ENCODE assay signal across 29 cellular contexts in genomic region chr12:25855716-25856115, GRCh38.
DNase-seq lines count a peak whose midpoint lies in the region; ATAC-seq and TF ChIP-seq lines count a peak whose summit lies in the region.
"Had no signal": no experiment of that assay in that cellular context is flagged by ENCODE, and none has a peak within 500 bp of the region (broad histone marks: within the 10 kb centered on the region; RNA-seq: fewer than 3 reads in every experiment).

No MANE protein-coding gene starts in this region.

- peak overlapping the region; percentile 45 for H3K4me2 ChIP-seq in mammary epithelial cell (ENCODE audit: insufficient read depth, low read depth, low read length)

- ATAC-seq in effector memory CD8-positive, alpha-beta T cell (replicated peaks): no peak
- no peak for ATAC-seq in GM21515 (IDR thresholded peaks at IDR 0.05; ENCODE audit: unreplicated experiment)
- ATAC-seq: CD8-positive, alpha-beta T cell; GM12878; right lobe of liver had no signal

- H3K4me3 ChIP-seq in mammary epithelial cell (replicated peaks in 1 of 3; ENCODE audit: insufficient read depth in 1 of 3, low read depth in 2 of 3, low read length in 3 of 3): no peak overlapping the region
- no peak overlapping the region for H3K4me3 ChIP-seq in ascending aorta
- H3K4me3 ChIP-seq: adrenal gland, colonic mucosa, GM12878, heart left ventricle, right lobe of liver, testis, uterus had no signal

- no peak overlapping the region for H3K4me3 Mint-ChIP-seq in MCF 10A (ENCODE audit: unreplicated experiment)
- no peak overlapping the region for H3K4me3 Mint-ChIP-seq in endothelial cell (ENCODE audit: unreplicated experiment)
- H3K4me3 Mint-ChIP-seq in effector memory CD8-positive, alpha-beta T cell: no peak overlapping the region
- H3K4me3 Mint-ChIP-seq: activated T-cell treated with anti-CD3 and anti-CD28 coated beads, Interleukin-2, amount 50 U/mL, for 24 hours; CD8-positive, alpha-beta T cell; endodermal cell; T-helper 2 cell treated with Interferon-gamma antibody and Interleukin-4, amounts not matched to agents 5 μg/mL and 100 μg/mL, for 36 hours had no signal

- BruUV-seq in mammary epithelial cell (replicated peaks; lab: Mats Ljungman, UMichigan) (no TSS peak), MCF 10A (replicated peaks; lab: Mats Ljungman, UMichigan) (no TSS peak)

- CTCF ChIA-PET in mammary epithelial cell (lab: Charles Lee; ENCODE audit: low non-redundant PET): no interaction called here
- CTCF ChIA-PET in MCF 10A (lab: Yijun Ruan, JAX): no interaction called here

- intact Hi-C loops in mammary epithelial cell (cut with micrococcal nuclease): no loop called here
- intact Hi-C loops in MCF 10A (cut with micrococcal nuclease): no loop called here
- intact Hi-C loops in ascending aorta (cut with DNase I): no loop called here

- dilution Hi-C loops in mammary epithelial cell (cut with HindIII; ENCODE audit: low sequenced_read_pairs): no loop called here

- no peaks in the 10 kb centered on the region for H3K36me3 ChIP-seq in mammary epithelial cell (ENCODE audit: insufficient read depth, low read length)
- H3K36me3 ChIP-seq in ascending aorta: no peaks in the 10 kb centered on the region
- H3K36me3 ChIP-seq: adrenal gland, colonic mucosa, heart left ventricle, right lobe of liver, uterus had no signal

- H3K36me3 Mint-ChIP-seq in MCF 10A (ENCODE audit: insufficient read depth, unreplicated experiment) (no peaks in the 10 kb centered on the region), endothelial cell (ENCODE audit: low read depth, unreplicated experiment) (no peaks in the 10 kb centered on the region)
- H3K36me3 Mint-ChIP-seq in effector memory CD8-positive, alpha-beta T cell (ENCODE audit: insufficient read depth): no peaks in the 10 kb centered on the region
- H3K36me3 Mint-ChIP-seq: CD8-positive, alpha-beta T cell had no signal

- H3K9me3 Mint-ChIP-seq in MCF 10A (ENCODE audit: unreplicated experiment): no peaks in the 10 kb centered on the region
- H3K9me3 Mint-ChIP-seq in endothelial cell (ENCODE audit: unreplicated experiment): no peaks in the 10 kb centered on the region
- peaks cover 0 to 3% of the 10 kb centered on the region in 2 donors for H3K9me3 Mint-ChIP-seq in effector memory CD8-positive, alpha-beta T cell
- H3K9me3 Mint-ChIP-seq: activated T-cell treated with anti-CD3 and anti-CD28 coated beads, Interleukin-2, amount 50 U/mL, for 24 hours; CD8-positive, alpha-beta T cell; T-helper 2 cell treated with Interferon-gamma antibody and Interleukin-4, amounts not matched to agents 5 μg/mL and 100 μg/mL, for 36 hours had no signal

- H3K4me1 ChIP-seq in mammary epithelial cell (ENCODE audit: insufficient read depth, low read length) (peaks cover 9% of the 10 kb centered on the region), ascending aorta (no peaks in the 10 kb centered on the region)
- H3K4me1 ChIP-seq: adrenal gland, colonic mucosa, heart left ventricle, right lobe of liver, testis, uterus had no signal

- in situ Hi-C loops in mammary epithelial cell (cut with MboI; ENCODE audit: low sequenced_read_pairs in 2 of 2): no loop called here

- H3K27me3 Mint-ChIP-seq in MCF 10A (ENCODE audit: insufficient read depth, unreplicated experiment): no peaks in the 10 kb centered on the region
- peaks cover 6% of the 10 kb centered on the region for H3K27me3 Mint-ChIP-seq in endothelial cell (ENCODE audit: unreplicated experiment)
- H3K27me3 Mint-ChIP-seq in effector memory CD8-positive, alpha-beta T cell: peaks cover 0 to 7% of the 10 kb centered on the region in 2 donors
- H3K27me3 Mint-ChIP-seq: activated T-cell treated with anti-CD3 and anti-CD28 coated beads, Interleukin-2, amount 50 U/mL, for 24 hours had no signal

- DNase-seq in mammary epithelial cell (peak; percentile 39), MCF 10A (ENCODE audit: unreplicated experiment) (no peak), endothelial cell (ENCODE audit: low spot score) (peak; percentile 6), iris pigment epithelial cell (ENCODE audit: low read depth) (peak; percentile 90), NCI-H1436 treated with DMSO at 0.1 percent for 48 hours (lab: John Stamatoyannopoulos, UW) (no peak), ascending aorta (ENCODE audit: low spot score in 2 of 2) (no peak)
- DNase-seq in effector memory CD8-positive, alpha-beta T cell: no peak
- DNase-seq: 8988T; activated CD4-positive, alpha-beta T cell treated with anti-CD3 and anti-CD28 coated beads for 48 hours; activated gamma-delta T cell treated with Interleukin-2 at 50 U/mL for 16 hours; activated T-cell treated with anti-CD3 and anti-CD28 coated beads, Interleukin-2, amount 50 U/mL, for 24 hours; adrenal gland; AML-193; CD8-positive, alpha-beta T cell; colonic mucosa; endodermal cell; heart left ventricle; NCI-H1694 treated with DMSO at 0.1 percent for 48 hours; NCI-H2171 treated with DMSO at 0.1 percent for 48 hours; NCI-H524 treated with DMSO at 0.1 percent for 48 hours; right lobe of liver; SHP77; stimulated activated CD4-positive, alpha-beta T cell treated with anti-CD3 and anti-CD28 coated beads, Interleukin-15, amount 100 ng/mL, for 24 hours; stimulated activated naive CD4-positive, alpha-beta T cell treated with Interleukin-2 at 50 U/mL for 16 hours; testis; uterus had no signal

- H3K27me3 ChIP-seq in mammary epithelial cell (ENCODE audit: insufficient read depth, low read length) (no peaks in the 10 kb centered on the region), ascending aorta (no peaks in the 10 kb centered on the region)
- H3K27me3 ChIP-seq: adrenal gland, colonic mucosa, heart left ventricle, right lobe of liver, testis, uterus had no signal

- no peak overlapping the region for H3K27ac ChIP-seq in mammary epithelial cell (ENCODE audit: insufficient read depth, low read depth, low read length)
- no peak overlapping the region for H3K27ac ChIP-seq in ascending aorta
- H3K27ac ChIP-seq: adrenal gland, colonic mucosa, heart left ventricle, right lobe of liver, testis, uterus had no signal

- H2AFZ ChIP-seq in mammary epithelial cell (ENCODE audit: low read depth, low read length): peak overlapping the region; percentile 62

- H3K9me3 ChIP-seq in mammary epithelial cell (replicated peaks; ENCODE audit: insufficient read depth, low read length) (no peaks in the 10 kb centered on the region), ascending aorta (no peaks in the 10 kb centered on the region)
- H3K9me3 ChIP-seq: adrenal gland, colonic mucosa, heart left ventricle, right lobe of liver, testis, uterus had no signal

- no peaks in the 10 kb centered on the region for H4K20me1 ChIP-seq in mammary epithelial cell (ENCODE audit: insufficient read depth, low read length)

- H3K9ac ChIP-seq in mammary epithelial cell (ENCODE audit: insufficient read depth, low read length): no peak overlapping the region

- POLR2A ChIA-PET in MCF 10A (lab: Yijun Ruan, JAX): interaction anchor here (0.6 to 0.7 kb wide), 2 partner anchors 16 to 1769 kb away, joined by 3 read pairs; no protein-coding TSS in a partner anchor

- no peaks in the 10 kb centered on the region for H3K79me2 ChIP-seq in mammary epithelial cell (ENCODE audit: insufficient read depth, low read length)

- H3K4me1 Mint-ChIP-seq in MCF 10A (ENCODE audit: insufficient read depth, unreplicated experiment) (peaks cover 20% of the 10 kb centered on the region), endothelial cell (ENCODE audit: unreplicated experiment) (peaks cover 41% of the 10 kb centered on the region)
- no peaks in the 10 kb centered on the region for H3K4me1 Mint-ChIP-seq in effector memory CD8-positive, alpha-beta T cell (ENCODE audit: low read depth in 2 of 2)

- WGBS in mammary epithelial cell (ENCODE audit: low coverage, missing lambda C conversion rate): 14% methylated on average over 3 of the region's 3 CpGs

- TF ChIP-seq CTCF in mammary epithelial cell (conservative IDR thresholded peaks at IDR 0.05 in 1 of 2, IDR thresholded peaks at IDR 0.05 in 1 of 2; ENCODE audit: extremely low read depth in 1 of 2, insufficient read depth in 1 of 2, low read depth in 1 of 2, low read length in 2 of 2): no peak
- no peak for TF ChIP-seq CTCF in MCF 10A (IDR thresholded peaks at IDR 0.05; ENCODE audit: unreplicated experiment)
- no peak for TF ChIP-seq CTCF in endothelial cell (IDR thresholded peaks at IDR 0.05; ENCODE audit: unreplicated experiment)
- TF ChIP-seq CTCF in ascending aorta (IDR thresholded peaks at IDR 0.05): no peak

- H3K27ac Mint-ChIP-seq in MCF 10A (ENCODE audit: low read depth, unreplicated experiment) (no peak overlapping the region), endothelial cell (ENCODE audit: unreplicated experiment) (peak overlapping the region; percentile 99)
- H3K27ac Mint-ChIP-seq in effector memory CD8-positive, alpha-beta T cell: no peak overlapping the region
- H3K27ac Mint-ChIP-seq: activated T-cell treated with anti-CD3 and anti-CD28 coated beads, Interleukin-2, amount 50 U/mL, for 24 hours; CD8-positive, alpha-beta T cell; endodermal cell; T-helper 2 cell treated with Interferon-gamma antibody and Interleukin-4, amounts not matched to agents 5 μg/mL and 100 μg/mL, for 36 hours had no signal

Comparison
In these comparisons a context has a peak if more than half of its experiments do, and no peak if none do; other contexts are left out.
1. DNase-seq: peak in mammary epithelial cell (single experiment), endothelial cell (single experiment) and iris pigment epithelial cell (single experiment); none in MCF 10A (single experiment), effector memory CD8-positive, alpha-beta T cell (0 of 3), NCI-H1436 treated with DMSO at 0.1 percent for 48 hours (single experiment) and ascending aorta (0 of 2).